19 cellular contexts compared by ENCODE assay signal in the genomic region with DNA sequence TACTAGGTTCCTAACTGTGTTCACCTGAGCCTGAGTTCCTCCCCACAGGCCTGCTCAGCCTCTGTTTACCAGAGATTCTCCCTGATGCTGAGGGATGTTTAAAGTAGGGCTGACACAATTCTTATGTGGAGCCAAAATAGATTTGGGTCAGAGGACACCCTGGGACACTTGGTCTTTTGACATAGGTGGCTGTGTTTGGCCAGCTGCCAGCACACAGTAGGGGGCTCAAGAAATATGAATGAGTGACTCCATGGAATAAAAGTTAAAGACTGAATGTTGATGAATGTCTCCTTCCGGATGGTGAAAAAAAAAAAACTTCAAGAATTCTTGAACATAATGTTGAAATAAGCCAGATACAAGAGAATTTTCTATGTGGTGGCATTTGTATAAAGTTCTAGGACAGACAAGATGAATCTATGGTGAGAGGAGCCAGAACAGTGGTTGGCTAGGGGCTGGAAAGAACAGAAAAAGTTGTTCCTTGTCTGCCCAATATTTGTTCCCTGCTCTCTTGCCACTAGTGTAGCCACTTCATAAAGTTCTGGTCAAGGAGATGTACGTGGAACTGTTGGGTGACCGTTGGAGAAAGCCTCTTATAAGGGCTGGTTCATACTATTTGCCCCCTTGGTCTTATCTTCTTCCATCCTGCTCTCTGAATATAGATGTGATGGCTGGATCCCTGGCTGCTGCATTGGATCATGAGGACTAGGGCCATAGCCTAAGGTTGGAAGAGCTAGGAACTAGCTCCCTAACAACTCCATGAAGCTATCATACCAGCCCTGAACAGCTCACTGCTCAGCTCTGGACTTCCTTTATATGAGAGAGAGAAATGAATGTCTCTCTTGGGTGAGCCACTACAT.
"Had no signal": no experiment of that assay in that cellular context is flagged by ENCODE, and none has a peak within 500 bp of the region (broad histone marks: within the 10 kb centered on the region; RNA-seq: fewer than 3 reads in every experiment).

No MANE protein-coding gene starts in this region.

- H3K4me1 Mint-ChIP-seq: activated CD4-positive, alpha-beta T cell treated with anti-CD3 and anti-CD28 coated beads, Interleukin-2, amount 10 ng/mL, durations not matched to agents 7 days and 5 days; activated naive CD8-positive, alpha-beta T cell treated with anti-CD3 and anti-CD28 coated beads, Interleukin-2, amount 50 U/mL, for 24 hours had no signal

- H3K4me3 ChIP-seq: lung, psoas muscle had no signal

- H3K9me3 Mint-ChIP-seq: activated CD4-positive, alpha-beta T cell treated with anti-CD3 and anti-CD28 coated beads, Interleukin-2, amount 10 ng/mL, durations not matched to agents 7 days and 5 days; activated naive CD4-positive, alpha-beta T cell treated with anti-CD3 and anti-CD28 coated beads for 36 hours; activated naive CD8-positive, alpha-beta T cell treated with anti-CD3 and anti-CD28 coated beads, Interleukin-2, amount 50 U/mL, for 24 hours; activated T-cell treated with anti-CD3 and anti-CD28 coated beads, Interleukin-2, amount 50 U/mL, for 4 hours; neural crest cell; T-helper 1 cell treated with Interleukin-12 subunit alpha and Interleukin-12 subunit beta and Interleukin-4 antibody, amounts not matched to agents 30 μg/mL and 1 μg/mL, for 36 hours; type B pancreatic cell had no signal

- ATAC-seq: activated naive CD8-positive, alpha-beta T cell treated with anti-CD3 and anti-CD28 coated beads, Interleukin-2, amount 50 U/mL, for 24 hours; activated T-cell treated with anti-CD3 and anti-CD28 coated beads, Interleukin-2, amount 50 U/mL, for 4 hours had no signal

- H3K9me3 ChIP-seq: psoas muscle had no signal

- H3K36me3 Mint-ChIP-seq: type B pancreatic cell had no signal

- H3K27ac Mint-ChIP-seq: activated CD4-positive, alpha-beta T cell treated with anti-CD3 and anti-CD28 coated beads, Interleukin-2, amount 10 ng/mL, durations not matched to agents 7 days and 5 days; activated naive CD4-positive, alpha-beta T cell treated with anti-CD3 and anti-CD28 coated beads for 36 hours; activated naive CD8-positive, alpha-beta T cell treated with anti-CD3 and anti-CD28 coated beads, Interleukin-2, amount 50 U/mL, for 24 hours; T-helper 1 cell treated with Interleukin-12 subunit alpha and Interleukin-12 subunit beta and Interleukin-4 antibody, amounts not matched to agents 30 μg/mL and 1 μg/mL, for 36 hours; type B pancreatic cell had no signal

- H3K27me3 Mint-ChIP-seq: activated CD4-positive, alpha-beta T cell treated with anti-CD3 and anti-CD28 coated beads, Interleukin-2, amount 10 ng/mL, durations not matched to agents 7 days and 5 days had no signal

- H3K4me3 Mint-ChIP-seq: activated CD4-positive, alpha-beta T cell treated with anti-CD3 and anti-CD28 coated beads, Interleukin-2, amount 10 ng/mL, durations not matched to agents 7 days and 5 days; activated naive CD4-positive, alpha-beta T cell treated with anti-CD3 and anti-CD28 coated beads for 36 hours; activated naive CD8-positive, alpha-beta T cell treated with anti-CD3 and anti-CD28 coated beads, Interleukin-2, amount 50 U/mL, for 24 hours; activated T-cell treated with anti-CD3 and anti-CD28 coated beads, Interleukin-2, amount 50 U/mL, for 4 hours; neural crest cell; T-helper 1 cell treated with Interleukin-12 subunit alpha and Interleukin-12 subunit beta and Interleukin-4 antibody, amounts not matched to agents 30 μg/mL and 1 μg/mL, for 36 hours; type B pancreatic cell had no signal

- DNase-seq: activated CD4-positive, alpha-beta T cell treated with anti-CD3 and anti-CD28 coated beads, Interleukin-2, amount 10 ng/mL, durations not matched to agents 7 days and 5 days; activated CD8-positive, alpha-beta memory T cell treated with anti-CD3 and anti-CD28 coated beads, Interleukin-2, amount 50 U/mL, for 4 hours; activated naive CD4-positive, alpha-beta T cell treated with anti-CD3 and anti-CD28 coated beads for 36 hours; activated naive CD8-positive, alpha-beta T cell treated with anti-CD3 and anti-CD28 coated beads, Interleukin-2, amount 50 U/mL, for 24 hours; activated T-cell treated with anti-CD3 and anti-CD28 coated beads, Interleukin-2, amount 50 U/mL, for 4 hours; aorta; cerebellar nuclear complex; effector CD4-positive, alpha-beta T cell; hippocampal formation; left cardiac atrium; midbrain; psoas muscle; stimulated activated CD4-positive, alpha-beta T cell treated with anti-CD3 and anti-CD28 coated beads, Interleukin-1b, Interleukin-23, amount 100 ng/mL, for 48 hours; stimulated activated CD8-positive, alpha-beta memory T cell treated with anti-CD3 and anti-CD28 coated beads, Interleukin-4, amount 100 ng/mL, for 48 hours; stimulated activated naive CD4-positive, alpha-beta T cell treated with Interleukin-2 at 50 U/mL for 16 hours had no signal
